7 cellular contexts compared by ENCODE assay signal in genomic region chr6:35804996-35805736, GRCh38. TPM values are rescaled to one million over a fixed set of nuclear protein-coding genes. Genes with fewer than 3 reads are reported as not detected.
DNase-seq lines count a peak whose midpoint lies in the region; ATAC-seq and TF ChIP-seq lines count a peak whose summit lies in the region.

Gene LHFPL5 (plus strand): TSS chr6:35805352. CDS start chr6:35805671, 319 bp downstream.

- H4K20me1 ChIP-seq in neural progenitor cell (ENCODE audit: low read depth) = peaks cover 7% of the 10 kb centered on the region

- CTCF ChIA-PET in activated CD8-positive, alpha-beta T cell treated with anti-CD3 and anti-CD28 coated beads, Interleukin-2, amount 10 ng/mL, durations not matched to agents 7 days and 5 days (lab: Charles Lee) = no interaction called here

- H3K79me2 ChIP-seq in neural progenitor cell (ENCODE audit: low read depth) = no peaks in the 10 kb centered on the region

- no peak for TF ChIP-seq POLR2A in erythroblast (IDR thresholded peaks at IDR 0.05; ENCODE audit: low read length)

- no peaks in the 10 kb centered on the region for H3K27me3 ChIP-seq in neural progenitor cell

- peak; percentile 95 for ATAC-seq in activated CD8-positive, alpha-beta T cell treated with anti-CD3 and anti-CD28 coated beads, Interleukin-2, amount 10 ng/mL, durations not matched to agents 7 days and 5 days

- H3K27ac Mint-ChIP-seq in activated CD8-positive, alpha-beta T cell treated with anti-CD3 and anti-CD28 coated beads, Interleukin-2, amount 10 ng/mL, durations not matched to agents 7 days and 5 days = no peak within 1 kb of the TSS
- no peak within 1 kb of the TSS for H3K27ac Mint-ChIP-seq in neural progenitor cell

- POLR2A ChIA-PET in activated CD8-positive, alpha-beta T cell treated with anti-CD3 and anti-CD28 coated beads, Interleukin-2, amount 10 ng/mL, durations not matched to agents 7 days and 5 days (lab: Charles Lee) = no interaction called here

- peaks cover 2% of the 10 kb centered on the region for H3K4me1 Mint-ChIP-seq in activated CD8-positive, alpha-beta T cell treated with anti-CD3 and anti-CD28 coated beads, Interleukin-2, amount 10 ng/mL, durations not matched to agents 7 days and 5 days (ENCODE audit: low read depth)
- H3K4me1 Mint-ChIP-seq in neural progenitor cell = peaks cover 2% of the 10 kb centered on the region

- peaks cover 2% of the 10 kb centered on the region for H3K27me3 Mint-ChIP-seq in activated CD8-positive, alpha-beta T cell treated with anti-CD3 and anti-CD28 coated beads, Interleukin-2, amount 10 ng/mL, durations not matched to agents 7 days and 5 days (ENCODE audit: low read depth)
- H3K27me3 Mint-ChIP-seq in neural progenitor cell (ENCODE audit: insufficient read depth, low read depth) = peaks cover 8% of the 10 kb centered on the region

- no peak within 1 kb of the TSS for H3K4me3 Mint-ChIP-seq in activated CD8-positive, alpha-beta T cell treated with anti-CD3 and anti-CD28 coated beads, Interleukin-2, amount 10 ng/mL, durations not matched to agents 7 days and 5 days
- H3K4me3 Mint-ChIP-seq in neural progenitor cell = peak within 1 kb of the TSS; percentile 80

- H3K4me1 ChIP-seq in neural progenitor cell = no peaks in the 10 kb centered on the region

- no peaks in the 10 kb centered on the region for H3F3A ChIP-seq in neural progenitor cell (ENCODE audit: low read depth)

- no peaks in the 10 kb centered on the region for H3K9me3 ChIP-seq in neural progenitor cell (ENCODE audit: low read depth)

- DNase-seq in GM19240 (ENCODE audit: insufficient read length, low spot score) = peak; percentile 63
- DNase-seq in NCI-H2171 (lab: John Stamatoyannopoulos, UW) = peak; percentile 21
- DNase-seq in activated CD8-positive, alpha-beta T cell treated with anti-CD3 and anti-CD28 coated beads, Interleukin-2, amount 10 ng/mL, durations not matched to agents 7 days and 5 days = peak; percentile 62
- peak; percentile 44 to 64 for DNase-seq in erythroblast (lab: John Stamatoyannopoulos, UW)
- peak; percentile 92 for DNase-seq in neural progenitor cell (ENCODE audit: low spot score)
- DNase-seq in HCEC 1CT = no peak
- DNase-seq in pons (ENCODE audit: low spot score) = no peak

- peak within 1 kb of the TSS; percentile 72 for H3K4me2 ChIP-seq in neural progenitor cell

- H3K4me3 ChIP-seq in neural progenitor cell = peak within 1 kb of the TSS; percentile 49

- H3K9ac ChIP-seq in neural progenitor cell = no peak within 1 kb of the TSS

- H3K27ac ChIP-seq in neural progenitor cell = no peak within 1 kb of the TSS

- TF ChIP-seq CTCF in neural progenitor cell (IDR thresholded peaks at IDR 0.05) = no peak

- H3K36me3 Mint-ChIP-seq in activated CD8-positive, alpha-beta T cell treated with anti-CD3 and anti-CD28 coated beads, Interleukin-2, amount 10 ng/mL, durations not matched to agents 7 days and 5 days (ENCODE audit: low read depth) = no peaks in the 10 kb centered on the region
- H3K36me3 Mint-ChIP-seq in neural progenitor cell = no peaks in the 10 kb centered on the region

- H2AFZ ChIP-seq in neural progenitor cell (replicated peaks) = peak within 1 kb of the TSS; percentile 61

- H3K36me3 ChIP-seq in neural progenitor cell = no peaks in the 10 kb centered on the region

- H3K9me3 Mint-ChIP-seq in activated CD8-positive, alpha-beta T cell treated with anti-CD3 and anti-CD28 coated beads, Interleukin-2, amount 10 ng/mL, durations not matched to agents 7 days and 5 days (ENCODE audit: insufficient read depth) = no peaks in the 10 kb centered on the region
- H3K9me3 Mint-ChIP-seq in neural progenitor cell = no peaks in the 10 kb centered on the region

RNA-seq across cellular contexts. Expression of gene LHFPL5, which starts in this region (rescaled TPM):
- total RNA-seq in activated CD8-positive, alpha-beta T cell treated with anti-CD3 and anti-CD28 coated beads, Interleukin-2, amount 10 ng/mL, durations not matched to agents 7 days and 5 days = not detected
- not detected in 2 replicates for total RNA-seq in neural progenitor cell (ENCODE audit: low replicate concordance)

Comparison
In these comparisons a context has a peak if more than half of its experiments do, and no peak if none do; other contexts are left out.
1. Peak in DNase-seq and ATAC-seq in activated CD8-positive, alpha-beta T cell treated with anti-CD3 and anti-CD28 coated beads, Interleukin-2, amount 10 ng/mL, durations not matched to agents 7 days and 5 days; RNA of the gene not detected or under 1 TPM.
2. Peak in DNase-seq, H3K4me3 ChIP-seq and H3K4me2 ChIP-seq in neural progenitor cell; RNA of the gene not detected or under 1 TPM.
3. DNase-seq: peak in GM19240 (single experiment), NCI-H2171 (single experiment) and erythroblast (2 of 2); none in HCEC 1CT (single experiment) and pons (single experiment).